Comparison of ENCODE assay signal across 24 cellular contexts in genomic region chr2:200700856-200701255, GRCh38.
"Had no signal": no experiment of that assay in that cellular context is flagged by ENCODE, and none has a peak within 500 bp of the region (broad histone marks: within the 10 kb centered on the region; RNA-seq: fewer than 3 reads in every experiment).

No MANE protein-coding gene starts in this region.

- H3K27ac ChIP-seq: left ventricle myocardium inferior, pancreas, prostate gland, skin epidermis, suprapubic skin, thoracic aorta, tibial artery, upper lobe of right lung had no signal

- H3K27me3 ChIP-seq: pancreas, suprapubic skin, upper lobe of right lung had no signal

- H3K9me3 ChIP-seq: left ventricle myocardium inferior, pancreas, prostate gland, suprapubic skin, thoracic aorta, tibial artery, upper lobe of right lung had no signal

- H3K4me1 ChIP-seq: pancreas, prostate gland, suprapubic skin, tibial artery, upper lobe of right lung had no signal

- ATAC-seq: naive thymus-derived CD8-positive, alpha-beta T cell; pancreas; right cardiac atrium; sciatic nerve; upper lobe of right lung had no signal

- H3K4me3 ChIP-seq: left ventricle myocardium inferior, lung, pancreas, prostate gland, skin epidermis, suprapubic skin, thoracic aorta, tibial artery, upper lobe of right lung had no signal

- H3K36me3 ChIP-seq: left ventricle myocardium inferior, pancreas, prostate gland, suprapubic skin, thoracic aorta, tibial artery, upper lobe of right lung had no signal

- DNase-seq: hypothalamus; immature natural killer cell; kidney; left ventricle myocardium inferior; naive thymus-derived CD8-positive, alpha-beta T cell; nucleus accumbens; pancreas; posterior cingulate gyrus; retina; right cardiac atrium; stimulated activated CD4-positive, alpha-beta T cell treated with anti-CD3 and anti-CD28 coated beads, Interleukin-12 subunit alpha, Interleukin-12 subunit beta, amount 100 ng/mL, for 4 hours; stimulated activated CD4-positive, alpha-beta T cell treated with anti-CD3 and anti-CD28 coated beads, Interleukin-15, amount 100 ng/mL, for 24 hours; stimulated activated CD4-positive, alpha-beta T cell treated with anti-CD3 and anti-CD28 coated beads, Interleukin-2, amount 100 ng/mL, for 24 hours; stimulated activated CD4-positive, alpha-beta T cell treated with anti-CD3 and anti-CD28 coated beads, Interleukin-4, amount 100 ng/mL, for 1 hour; stimulated activated naive CD4-positive, alpha-beta T cell; tibial artery; trophoblast cell; upper lobe of right lung had no signal
